In the genomic region with DNA sequence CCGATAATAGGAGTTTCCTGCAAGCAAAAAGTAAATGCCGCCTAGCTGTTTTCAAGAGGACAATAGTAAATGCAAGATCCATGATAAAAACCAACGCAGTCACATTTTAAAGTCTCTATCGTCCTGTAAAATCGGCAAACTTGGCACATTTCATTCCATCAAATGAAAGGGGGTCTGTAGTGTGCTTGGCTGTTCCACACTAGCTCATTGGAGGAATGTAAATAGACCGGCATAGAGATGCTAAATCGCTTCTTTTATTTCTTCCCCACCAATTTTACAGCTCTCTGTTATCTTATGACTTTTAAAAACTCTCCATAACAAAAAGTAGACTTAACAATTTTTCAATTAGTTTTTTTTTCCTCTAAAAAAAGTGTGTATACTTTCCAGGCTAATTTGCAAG, we compare ENCODE assay signal across 1 cellular context.
TF ChIP-seq lines count a peak whose summit lies in the region.

No MANE protein-coding gene starts in this region.

TF ChIP-seq in H1, 55 proteins besides CTCF, POLR2A, EP300 and RAD21 (continued from another document):
- no peak for TF ChIP-seq CHD7 (IDR thresholded peaks at IDR 0.05; ENCODE audit: insufficient replicate concordance, low read length)
- no peak for TF ChIP-seq CHD2 (IDR thresholded peaks at IDR 0.05; ENCODE audit: low read length)
- TF ChIP-seq MAFK (IDR thresholded peaks at IDR 0.05; ENCODE audit: low read depth, low read length): no peak
